ENCODE assay signal across 21 cellular contexts in genomic region chr9:82922686-82923085, GRCh38.
"Had no signal": no experiment of that assay in that cellular context is flagged by ENCODE, and none has a peak within 500 bp of the region (broad histone marks: within the 10 kb centered on the region; RNA-seq: fewer than 3 reads in every experiment).

No MANE protein-coding gene starts in this region.

- H3K27ac Mint-ChIP-seq: activated naive CD4-positive, alpha-beta T cell treated with anti-CD3 and anti-CD28 coated beads, Interleukin-2, amount 50 U/mL, for 72 hours; T-helper 1 cell treated with Interleukin-12 subunit alpha and Interleukin-12 subunit beta and Interleukin-4 antibody, amounts not matched to agents 30 μg/mL and 1 μg/mL, for 36 hours had no signal

- H3K36me3 ChIP-seq: SJCRH30 had no signal

- H3K27me3 ChIP-seq: SJCRH30 had no signal

- H3K36me3 Mint-ChIP-seq: activated naive CD4-positive, alpha-beta T cell treated with anti-CD3 and anti-CD28 coated beads, Interleukin-2, amount 50 U/mL, for 72 hours had no signal

- H3K4me3 Mint-ChIP-seq: activated T-cell treated with anti-CD3 and anti-CD28 coated beads, Interleukin-2, amount 50 U/mL, for 4 hours; T-helper 1 cell treated with Interleukin-12 subunit alpha and Interleukin-12 subunit beta and Interleukin-4 antibody, amounts not matched to agents 30 μg/mL and 1 μg/mL, for 36 hours had no signal

- H3K27ac ChIP-seq: RWPE1 had no signal

- H3K9me2 ChIP-seq: SK-N-SH had no signal

- H3K9me3 Mint-ChIP-seq: activated T-cell treated with anti-CD3 and anti-CD28 coated beads, Interleukin-2, amount 50 U/mL, for 4 hours had no signal

- DNase-seq: activated CD4-positive, alpha-beta T cell treated with anti-CD3 and anti-CD28 coated beads for 48 hours; activated CD4-positive, alpha-beta T cell treated with anti-CD3 and anti-CD28 coated beads, Interleukin-2, amount 50 U/mL, for 48 hours; activated CD8-positive, alpha-beta memory T cell treated with anti-CD3 and anti-CD28 coated beads for 24 hours; activated effector memory CD4-positive, alpha-beta T cell treated with anti-CD3 and anti-CD28 coated beads, Interleukin-2, amount 50 U/mL, for 16 hours; activated naive CD4-positive, alpha-beta T cell treated with Interleukin-2 at 50 U/mL for 16 hours; activated T-cell treated with anti-CD3 and anti-CD28 coated beads, Interleukin-2, amount 50 U/mL, for 4 hours; amygdala; cerebellar nuclear complex; MM.1S; NCI-H1436; NCI-H2029 treated with DMSO at 0.1 percent for 48 hours; NK-92 treated with Interleukin-12 subunit alpha and Interleukin-12 subunit beta, amount 100 ng/mL, for 24 hours; OCI-M1; Right ventricle myocardium superior; SK-N-SH had no signal

- H3K4me2 ChIP-seq: SK-N-SH had no signal

- ATAC-seq: activated CD4-positive, CD25-positive, alpha-beta regulatory T cell treated with anti-CD3 and anti-CD28 coated beads, Interleukin-2, amount 50 U/mL, for 24 hours; activated naive CD4-positive, alpha-beta T cell treated with anti-CD3 and anti-CD28 coated beads, Interleukin-2, amount 50 U/mL, for 72 hours; activated T-cell treated with anti-CD3 and anti-CD28 coated beads, Interleukin-2, amount 50 U/mL, for 4 hours; Panc1 had no signal
